8 cellular contexts compared by ENCODE assay signal in genomic region chr17:16215965-16216316, GRCh38. TPM values are rescaled to one million over a fixed set of nuclear protein-coding genes. Genes with fewer than 3 reads are reported as not detected.
DNase-seq lines count a peak whose midpoint lies in the region; ATAC-seq and TF ChIP-seq lines count a peak whose summit lies in the region.

No MANE protein-coding gene starts in this region.

- H3K4me1 ChIP-seq in Panc1 (ENCODE audit: control insufficient read depth, insufficient read depth, low read length), result peaks cover 12% of the 10 kb centered on the region
- H3K4me1 ChIP-seq in colonic mucosa, result no peaks in the 10 kb centered on the region
- H3K4me1 ChIP-seq in right lobe of liver, result peaks cover 0 to 35% (median 15%) of the 10 kb centered on the region in 4 donors
- peaks cover 4 to 46% (median 42%) of the 10 kb centered on the region in 5 donors for H3K4me1 ChIP-seq in subcutaneous abdominal adipose tissue (ENCODE audit: control insufficient read depth in 5 of 5, insufficient read depth in 5 of 5, low read length in 5 of 5)

- no TSS peak for BruUV-seq in Panc1 (replicated peaks; lab: Mats Ljungman, UMichigan)

- H3K27me3 ChIP-seq in Panc1 (ENCODE audit: control insufficient read depth, insufficient read depth, low read length), result no peaks in the 10 kb centered on the region
- no peaks in the 10 kb centered on the region for H3K27me3 ChIP-seq in colonic mucosa
- no peaks in the 10 kb centered on the region for H3K27me3 ChIP-seq in right lobe of liver
- no peaks in the 10 kb centered on the region for H3K27me3 ChIP-seq in subcutaneous abdominal adipose tissue (ENCODE audit: control insufficient read depth in 5 of 5, insufficient read depth in 4 of 5, low read length in 5 of 5)

- TF ChIP-seq POLR2A in right lobe of liver (IDR thresholded peaks at IDR 0.05), result no peak

- TF ChIP-seq CTCF in AG10803 (conservative IDR thresholded peaks at IDR 0.05; ENCODE audit: low read length), result no peak
- no peak for TF ChIP-seq CTCF in Panc1 (IDR thresholded peaks at IDR 0.05)
- no peak for TF ChIP-seq CTCF in colonic mucosa (IDR thresholded peaks at IDR 0.05)
- no peak for TF ChIP-seq CTCF in right lobe of liver (IDR thresholded peaks at IDR 0.05)

- intact Hi-C loops in Panc1 (cut with micrococcal nuclease; ENCODE audit: unreplicated experiment), result loop anchor here (10.0 kb wide), 1 partner anchor 79 kb away; no protein-coding TSS in a partner anchor
- intact Hi-C loops in colonic mucosa (cut with DNase I), result loop anchor here (2.0 kb wide), 1 partner anchor 71 kb away; no protein-coding TSS in a partner anchor
- intact Hi-C loops in right lobe of liver (cut with DNase I), result no loop called here

- H3K9ac ChIP-seq in colonic mucosa (ENCODE audit: low read depth in 2 of 2, low read length in 2 of 2) (peak overlapping the region; percentile 85 to 97), subcutaneous abdominal adipose tissue (ENCODE audit: low read length in 5 of 5) (peak overlapping the region; percentile 48 to 99 (median 95))

- H3K36me3 ChIP-seq in Panc1 (ENCODE audit: control insufficient read depth, insufficient read depth, low read length), result peaks cover 10% of the 10 kb centered on the region
- H3K36me3 ChIP-seq in colonic mucosa, result no peaks in the 10 kb centered on the region
- no peaks in the 10 kb centered on the region for H3K36me3 ChIP-seq in right lobe of liver
- no peaks in the 10 kb centered on the region for H3K36me3 ChIP-seq in subcutaneous abdominal adipose tissue (ENCODE audit: control insufficient read depth in 5 of 5, insufficient read depth in 5 of 5, low read length in 5 of 5)

- peak overlapping the region; percentile 82 for H3K4me3 ChIP-seq in AG10803 (ENCODE audit: low read length)
- peak overlapping the region; percentile 74 to 76 for H3K4me3 ChIP-seq in Panc1 (ENCODE audit: low read depth in 2 of 2, low read length in 2 of 2)
- H3K4me3 ChIP-seq in colonic mucosa, result peak overlapping the region; percentile 65
- peak overlapping the region; percentile 95 to 98 (median 97) for H3K4me3 ChIP-seq in right lobe of liver
- peak overlapping the region; percentile 80 to 94 (median 90) for H3K4me3 ChIP-seq in subcutaneous abdominal adipose tissue (ENCODE audit: low read depth in 1 of 5, low read length in 5 of 5)

- DNase-seq in AG10803 (ENCODE audit: low read depth) (peak; percentile 52), Panc1 (ENCODE audit: low read depth, low spot score) (no peak), colonic mucosa (peak; percentile 72), right lobe of liver (no peak), glomerular visceral epithelial cell (ENCODE audit: extremely low spot score) (no peak)

- ATAC-seq in GM21390 (IDR thresholded peaks at IDR 0.05; ENCODE audit: unreplicated experiment), result peak; percentile 2
- ATAC-seq in Panc1, result no peak; the same call in 1 of the 2 replicates
- peak in 3 of 4 donors; percentile 7 to 29 (median 8) for ATAC-seq in right lobe of liver
- ATAC-seq in GM18909 (IDR thresholded peaks at IDR 0.05; ENCODE audit: poor library complexity, unreplicated experiment), result no peak

- H3K9me3 ChIP-seq in Panc1 (ENCODE audit: control insufficient read depth, insufficient read depth, low read depth, low read length) (no peaks in the 10 kb centered on the region), colonic mucosa (no peaks in the 10 kb centered on the region), right lobe of liver (no peaks in the 10 kb centered on the region), subcutaneous abdominal adipose tissue (ENCODE audit: control insufficient read depth in 5 of 5, low read length in 5 of 5) (no peaks in the 10 kb centered on the region)

- POLR2A ChIA-PET in Panc1 (lab: Charles Lee), result no interaction called here

- H3K27ac ChIP-seq in Panc1 (ENCODE audit: low read length), result peak overlapping the region; percentile 83
- peak overlapping the region; percentile 99 for H3K27ac ChIP-seq in colonic mucosa
- H3K27ac ChIP-seq in right lobe of liver, result peak overlapping the region; percentile 94 to 98 (median 96)
- H3K27ac ChIP-seq in subcutaneous abdominal adipose tissue (ENCODE audit: low read depth, low read length), result peak overlapping the region; percentile 95

- in situ Hi-C loops in Panc1 (cut with HindIII; ENCODE audit: low pct_unique_long_range_greater_than_20kb, low sequenced_read_pairs), result no loop called here

- WGBS in right lobe of liver (ENCODE audit: insufficient coverage, low coverage, low lambda C conversion rate, missing lambda C conversion rate), result 28% methylated on average over 9 of the region's 22 CpGs

- CTCF ChIA-PET in Panc1 (lab: Charles Lee), result no interaction called here

RNA-seq across cellular contexts. Expression of gene NCOR1, which starts 0.6 kb away (rescaled TPM):
- 83.8 TPM for total RNA-seq in Panc1 (2021; ENCODE audit: unreplicated experiment)
- 48.7 TPM for polyA plus RNA-seq in Panc1 (2012; ENCODE audit: insufficient read length)
- 100 to 1,000 TPM; 190 to 233 TPM for total RNA-seq in colonic mucosa
- 10 to 100 TPM; 52.6 to 76.8 (median 65.1) TPM for total RNA-seq in right lobe of liver

RNA-seq across cellular contexts. Expression of gene PIGL, which starts 1.1 kb away (rescaled TPM):
- 14.8 TPM for total RNA-seq in Panc1 (2021; ENCODE audit: unreplicated experiment)
- 8.3 TPM for polyA plus RNA-seq in Panc1 (2012; ENCODE audit: insufficient read length)
- 10 to 100 TPM; 24.7 to 25.4 TPM for total RNA-seq in colonic mucosa
- total RNA-seq in right lobe of liver, result 10 to 100 TPM in 5 of 6 experiments, 1 to 10 TPM in 1; 8.5 to 29.7 (median 14.9) TPM

Comparison
In these comparisons a context has a peak if more than half of its experiments do, and no peak if none do; other contexts are left out.
1. DNase-seq: peak in AG10803 (single experiment) and colonic mucosa (single experiment); none in Panc1 (single experiment), right lobe of liver (0 of 3) and glomerular visceral epithelial cell (single experiment).
2. ATAC-seq: peak in GM21390 (single experiment) and right lobe of liver (3 of 4); none in Panc1 (single experiment) and GM18909 (single experiment).
3. intact Hi-C loops: an anchor here in Panc1 (10.0 kb wide) and colonic mucosa (2.0 kb wide); none called in right lobe of liver.
4. Peak in every context shown above with its lines, with median percentiles within 50 percentile points of each other: H3K4me3 ChIP-seq and H3K27ac ChIP-seq.